ENCODE assay signal across 8 cellular contexts in the genomic region with DNA sequence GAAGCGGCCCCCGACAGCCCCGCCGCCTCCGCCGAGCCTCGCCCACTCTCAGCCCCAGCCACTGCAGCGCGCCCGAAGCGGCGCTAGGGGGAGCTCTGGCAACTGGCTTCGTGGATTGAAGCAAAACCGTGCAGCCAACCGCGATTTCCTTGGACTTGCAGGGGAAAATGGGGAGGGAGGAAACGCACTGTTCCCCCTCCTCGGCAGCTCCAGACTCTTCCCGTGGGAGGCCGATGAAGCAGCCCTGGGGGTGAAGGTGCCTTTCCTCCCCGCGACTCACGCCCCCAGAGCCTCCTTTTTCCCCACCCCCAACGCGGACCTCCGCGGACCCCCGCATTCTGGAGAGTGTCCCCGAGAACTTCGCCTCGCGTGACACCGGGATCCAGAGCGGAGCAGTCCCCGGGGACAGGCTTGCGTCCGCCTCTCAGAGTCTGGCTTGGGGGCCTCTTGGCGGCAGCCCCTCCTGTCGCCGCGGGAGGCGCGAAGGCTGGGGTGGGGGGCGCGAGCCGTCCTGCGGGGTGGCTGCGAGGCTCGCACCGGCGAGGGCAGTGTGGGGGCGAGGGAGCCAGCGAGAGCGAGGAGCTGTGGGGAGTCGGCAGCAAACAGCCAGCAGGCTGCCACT. TPM values are rescaled to one million over a fixed set of nuclear protein-coding genes. Genes with fewer than 3 reads are reported as not detected.
DNase-seq lines count a peak whose midpoint lies in the region; ATAC-seq and TF ChIP-seq lines count a peak whose summit lies in the region.

No MANE protein-coding gene starts in this region.

- H3K27me3 Mint-ChIP-seq in neural progenitor cell (ENCODE audit: insufficient read depth, low read depth), result peaks cover 11% of the 10 kb centered on the region
- peaks cover 29% of the 10 kb centered on the region for H3K27me3 Mint-ChIP-seq in stimulated activated naive CD8-positive, alpha-beta T cell treated with anti-CD3 and anti-CD28 coated beads, Interleukin-15, amount 100 ng/mL, for 72 hours

- H3K9me3 ChIP-seq in neural progenitor cell (ENCODE audit: low read depth), result no peaks in the 10 kb centered on the region

- peaks cover 18% of the 10 kb centered on the region for H3K79me2 ChIP-seq in neural progenitor cell (ENCODE audit: low read depth)

- peak overlapping the region; percentile 97 for H3K4me2 ChIP-seq in neural progenitor cell

- peaks cover 40% of the 10 kb centered on the region for H3K4me1 Mint-ChIP-seq in neural progenitor cell
- H3K4me1 Mint-ChIP-seq in stimulated activated naive CD8-positive, alpha-beta T cell treated with anti-CD3 and anti-CD28 coated beads, Interleukin-15, amount 100 ng/mL, for 72 hours, result peaks cover 22% of the 10 kb centered on the region

- H3K27me3 ChIP-seq in foreskin keratinocyte, result no peaks in the 10 kb centered on the region
- peaks cover 12% of the 10 kb centered on the region for H3K27me3 ChIP-seq in neural progenitor cell

- H3K27ac ChIP-seq in foreskin keratinocyte (peak overlapping the region; percentile 36), neural progenitor cell (no peak overlapping the region)

- peak overlapping the region; percentile 95 for H3K4me3 Mint-ChIP-seq in neural progenitor cell
- H3K4me3 Mint-ChIP-seq in stimulated activated naive CD8-positive, alpha-beta T cell treated with anti-CD3 and anti-CD28 coated beads, Interleukin-15, amount 100 ng/mL, for 72 hours, result peak overlapping the region; percentile 84 to 90

- H4K20me1 ChIP-seq in neural progenitor cell (ENCODE audit: low read depth), result peaks cover 14% of the 10 kb centered on the region

- DNase-seq in DMS153 treated with DMSO at 0.1 percent for 48 hours (lab: John Stamatoyannopoulos, UW; ENCODE audit: unreplicated experiment) (peak; percentile 66), LNCaP clone FGC (ENCODE audit: low read depth) (no peak), SIG-M5 treated with dmso at 0.1 percent for 504 hours (lab: John Stamatoyannopoulos, UW; ENCODE audit: unreplicated experiment) (peak; percentile 73), foreskin keratinocyte (peak; percentile 45 to 70), neural progenitor cell (ENCODE audit: low spot score) (peak; percentile 92)
- DNase-seq in activated naive CD4-positive, alpha-beta T cell (lab: John Stamatoyannopoulos, UW), result peak; percentile 58 to 78 (median 72)
- peak; percentile 76 to 80 for DNase-seq in stimulated activated naive CD8-positive, alpha-beta T cell treated with anti-CD3 and anti-CD28 coated beads, Interleukin-15, amount 100 ng/mL, for 72 hours

- peak overlapping the region; percentile 70 for H3K4me3 ChIP-seq in LNCaP clone FGC (ENCODE audit: low read depth, low read length)
- peak overlapping the region; percentile 76 for H3K4me3 ChIP-seq in neural progenitor cell

- no peak overlapping the region for H3K9ac ChIP-seq in neural progenitor cell

- H3K27ac Mint-ChIP-seq in neural progenitor cell, result no peak overlapping the region
- H3K27ac Mint-ChIP-seq in stimulated activated naive CD8-positive, alpha-beta T cell treated with anti-CD3 and anti-CD28 coated beads, Interleukin-15, amount 100 ng/mL, for 72 hours, result peak overlapping the region; percentile 19 to 54

- H3K36me3 Mint-ChIP-seq in neural progenitor cell, result no peaks in the 10 kb centered on the region

- H3F3A ChIP-seq in neural progenitor cell (ENCODE audit: low read depth), result peaks cover 38% of the 10 kb centered on the region

- H3K36me3 ChIP-seq in neural progenitor cell, result no peaks in the 10 kb centered on the region

- no peak overlapping the region for H2AFZ ChIP-seq in neural progenitor cell (replicated peaks)

- ATAC-seq in foreskin keratinocyte (peak; percentile 21), HG03159 (IDR thresholded peaks at IDR 0.05; ENCODE audit: unreplicated experiment) (no peak)
- ATAC-seq in stimulated activated naive CD8-positive, alpha-beta T cell treated with anti-CD3 and anti-CD28 coated beads, Interleukin-15, amount 100 ng/mL, for 72 hours, result peak; percentile 13

- TF ChIP-seq CTCF in LNCaP clone FGC (IDR thresholded peaks at IDR 0.05; ENCODE audit: control insufficient read depth, extremely low read depth, insufficient read depth) (peak; percentile 99), foreskin keratinocyte (conservative IDR thresholded peaks at IDR 0.05) (peak; percentile 97), neural progenitor cell (IDR thresholded peaks at IDR 0.05) (peak; percentile 90)

- no peaks in the 10 kb centered on the region for H3K9me3 Mint-ChIP-seq in neural progenitor cell
- H3K9me3 Mint-ChIP-seq in stimulated activated naive CD8-positive, alpha-beta T cell treated with anti-CD3 and anti-CD28 coated beads, Interleukin-15, amount 100 ng/mL, for 72 hours, result no peaks in the 10 kb centered on the region

- H3K4me1 ChIP-seq in foreskin keratinocyte (peaks cover 19% of the 10 kb centered on the region), neural progenitor cell (peaks cover 22% of the 10 kb centered on the region)

RNA-seq across cellular contexts. Expression of gene IER5L, which starts 3.8 kb away (rescaled TPM):
- total RNA-seq in foreskin keratinocyte (10.7 and 11.6 TPM in 2 replicates), neural progenitor cell (ENCODE audit: low replicate concordance) (12.2 and 32.7 TPM in 2 replicates)
- polyA plus RNA-seq in foreskin keratinocyte, result 12.8 and 13.8 TPM in 2 replicates
